Comparison of ENCODE assay signal across 17 cellular contexts in the genomic region with DNA sequence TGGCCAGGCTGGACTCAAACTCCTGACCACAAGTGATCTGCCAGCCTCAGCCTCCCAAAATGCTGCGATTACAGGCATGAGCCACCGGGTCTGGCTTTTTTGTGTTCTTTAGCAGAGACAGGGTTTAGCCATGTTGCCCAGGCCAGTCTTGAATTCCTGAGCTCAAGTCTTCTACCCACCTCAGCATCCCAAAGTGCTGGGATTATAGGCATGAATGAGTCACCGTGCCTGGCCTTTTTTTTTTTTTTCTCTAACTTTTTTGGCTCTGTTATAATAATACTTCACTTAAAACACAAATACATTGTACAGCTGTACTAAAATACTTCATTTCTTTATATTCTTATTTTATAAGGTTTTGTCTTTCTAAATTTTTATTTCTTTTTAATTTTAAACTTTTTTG.
DNase-seq lines count a peak whose midpoint lies in the region; FAIRE-seq and TF ChIP-seq lines count a peak whose summit lies in the region.
"Had no signal": no experiment of that assay in that cellular context is flagged by ENCODE, and none has a peak within 500 bp of the region (broad histone marks: within the 10 kb centered on the region; RNA-seq: fewer than 3 reads in every experiment).

No MANE protein-coding gene starts in this region.

- no peak overlapping the region for H3K4ac ChIP-seq in H1 (replicated peaks; ENCODE audit: insufficient read length, low read depth, low read length)

- H3K4me3 ChIP-seq in SJCRH30, result no peak overlapping the region
- H3K4me3 ChIP-seq in H1 (ENCODE audit: extremely low read depth in 1 of 4, insufficient read depth in 2 of 4, low read depth in 3 of 4, low read length in 4 of 4), result no peak overlapping the region
- no peak overlapping the region for H3K4me3 ChIP-seq in retinal pigment epithelial cell (ENCODE audit: low read length)
- H3K4me3 ChIP-seq: GM23338, HAP-1 had no signal

- H3K27me3 ChIP-seq in SJCRH30 (no peaks in the 10 kb centered on the region), H1 (replicated peaks in 1 of 4; ENCODE audit: control insufficient read depth in 3 of 4, extremely low read depth in 1 of 4, insufficient read depth in 3 of 4, low read length in 3 of 4) (no peaks in the 10 kb centered on the region)

- peaks cover 17% of the 10 kb centered on the region for H3K4me1 ChIP-seq in SJCRH30
- no peaks in the 10 kb centered on the region for H3K4me1 ChIP-seq in H1 (replicated peaks in 1 of 4; ENCODE audit: control insufficient read depth in 3 of 4, insufficient read depth in 4 of 4, low read length in 3 of 4)

- no peaks in the 10 kb centered on the region for H4K20me1 ChIP-seq in H1 (replicated peaks in 1 of 2; ENCODE audit: control insufficient read depth in 1 of 2, insufficient read depth in 2 of 2, low read length in 2 of 2)

- no peak for FAIRE-seq in H1 (lab: Jason Lieb, UNC)
- FAIRE-seq: D721Med, GM18507, HepG2, HTR-8/SVneo had no signal

- no peaks in the 10 kb centered on the region; the same call in none of the 2 replicates for H3K9me3 ChIP-seq in SJCRH30 (replicated peaks)
- no peaks in the 10 kb centered on the region for H3K9me3 ChIP-seq in H1 (ENCODE audit: insufficient read depth in 2 of 2, low read depth in 1 of 2, low read length in 1 of 2)
- H3K9me3 ChIP-seq: HAP-1 had no signal

- H2AFZ ChIP-seq in H1 (ENCODE audit: low read length), result no peak overlapping the region
- H2AFZ ChIP-seq: GM23338 had no signal

- H3K14ac ChIP-seq in H1 (ENCODE audit: insufficient read length), result no peak overlapping the region

- H4K91ac ChIP-seq in H1 (replicated peaks; ENCODE audit: insufficient read length, low read length), result no peak overlapping the region

- no peak for TF ChIP-seq EP300 in H1 (IDR thresholded peaks at IDR 0.05; ENCODE audit: borderline replicate concordance in 1 of 2, low read depth in 2 of 2, low read length in 2 of 2)

- H3K23ac ChIP-seq in H1 (ENCODE audit: insufficient read length), result no peak overlapping the region

- no peak overlapping the region for H3K56ac ChIP-seq in H1 (replicated peaks; ENCODE audit: insufficient read length, low read depth, low read length)

- no peaks in the 10 kb centered on the region for H3K36me3 ChIP-seq in SJCRH30
- H3K36me3 ChIP-seq in H1 (ENCODE audit: control insufficient read depth in 2 of 4, insufficient read depth in 4 of 4, low read length in 3 of 4), result no peaks in the 10 kb centered on the region
- H3K36me3 ChIP-seq: HAP-1 had no signal

- 0 out of 2 replicates have a peak overlapping the region, but pooled peaks have one; percentile 10 for H2BK12ac ChIP-seq in H1 (ENCODE audit: low read depth, low read length)

- H3K9ac ChIP-seq in H1 (replicated peaks in 1 of 4; ENCODE audit: extremely low read depth in 1 of 4, low read depth in 3 of 4, low read length in 3 of 4), result no peak overlapping the region
- H3K9ac ChIP-seq: KMS-11 had no signal

- WGBS in H1 (ENCODE audit: extremely low coverage in 1 of 2, insufficient coverage in 1 of 2, insufficient read length in 1 of 2, insufficient replicate concordance in 2 of 2, low coverage in 1 of 2, low lambda C conversion rate in 2 of 2, missing lambda C conversion rate in 1 of 2), 2 experiments, result 91% methylated on average over 3 of the region's 3 CpGs; no CpG with 5 or more reads in 1 of the 2 experiments

- no peak overlapping the region for H3K4me2 ChIP-seq in H1 (ENCODE audit: insufficient read depth in 1 of 2, low read depth in 2 of 2, low read length in 2 of 2)
- H3K4me2 ChIP-seq: GM23338, KMS-11 had no signal

- H3K79me2 ChIP-seq in H1 (ENCODE audit: control insufficient read depth in 1 of 2, insufficient read depth in 2 of 2, low read length in 2 of 2), result no peaks in the 10 kb centered on the region

- no peaks in the 10 kb centered on the region for H3K23me2 ChIP-seq in H1 (ENCODE audit: low read depth, low read length)

- H3K27ac ChIP-seq in SJCRH30 (no peak overlapping the region), H1 (ENCODE audit: low read depth, low read length) (no peak overlapping the region)
- H3K27ac ChIP-seq: KMS-11 had no signal

- TF ChIP-seq POLR2A in H1 (IDR thresholded peaks at IDR 0.05; ENCODE audit: control extremely low read depth in 1 of 2, low read depth in 2 of 2, low read length in 2 of 2), result no peak

- no peak overlapping the region for H2BK5ac ChIP-seq in H1 (ENCODE audit: low read depth, low read length)

- DNase-seq in HS-27A (ENCODE audit: low read depth) (peak; percentile 12), SJCRH30 (peak; percentile 5 to 27), H1 (ENCODE audit: low read depth in 1 of 2, low spot score in 2 of 2) (no peak), retinal pigment epithelial cell (ENCODE audit: low read depth) (peak; percentile 12), GM13977 (ENCODE audit: low spot score) (no peak), NCI-H82 (lab: John Stamatoyannopoulos, UW) (no peak), DMS153 (lab: John Stamatoyannopoulos, UW) (no peak)
- DNase-seq: CD8-positive, alpha-beta T cell; COR-L47; DND-41 had no signal

- H3K79me1 ChIP-seq in H1 (ENCODE audit: low read depth, low read length), result no peaks in the 10 kb centered on the region

- no peak overlapping the region for H2BK120ac ChIP-seq in H1 (replicated peaks; ENCODE audit: low read depth, low read length)

- no peak overlapping the region for H4K5ac ChIP-seq in H1 (ENCODE audit: insufficient read length, low read depth, low read length)

- no peak overlapping the region for H2BK20ac ChIP-seq in H1 (ENCODE audit: low read length)

- in situ Hi-C loops in GM13977 (cut with MboI; ENCODE audit: low pct_unique_long_range_greater_than_20kb, low sequenced_read_pairs, unreplicated experiment), result no loop called here

- TF ChIP-seq CTCF in H1 (IDR thresholded peaks at IDR 0.05; ENCODE audit: control extremely low read depth in 1 of 3, insufficient read depth in 1 of 3, low read depth in 1 of 3, low read length in 3 of 3) (no peak), retinal pigment epithelial cell (conservative IDR thresholded peaks at IDR 0.05; ENCODE audit: low read depth, low read length) (no peak), GM13977 (IDR thresholded peaks at IDR 0.05; ENCODE audit: extremely low read depth, insufficient read depth, missing control alignments) (no peak)

- POLR2A ChIA-PET in H1 (lab: Charles Lee; ENCODE audit: partially characterized antibody), result no interaction called here

- no peak overlapping the region for H3K18ac ChIP-seq in H1 (ENCODE audit: extremely low read depth, low read length)

- no peak for TF ChIP-seq RAD21 in H1 (IDR thresholded peaks at IDR 0.05 in 1 of 2, conservative IDR thresholded peaks at IDR 0.05 in 1 of 2; ENCODE audit: low read depth in 2 of 2, low read length in 2 of 2)

- H4K8ac ChIP-seq in H1 (ENCODE audit: extremely low read depth, insufficient read depth, low read length), result no peak overlapping the region

- H2AK5ac ChIP-seq in H1 (ENCODE audit: low read depth, low read length), result no peak overlapping the region

- CTCF ChIA-PET in H1 (lab: Charles Lee; ENCODE audit: partially characterized antibody), result interaction anchor here (0.6 to 1.4 kb wide), 2 partner anchors 11 to 22 kb away, joined by 4 to 5 read pairs; no protein-coding TSS in a partner anchor

- no peak overlapping the region for H2BK15ac ChIP-seq in H1 (ENCODE audit: low read length)

TF ChIP-seq in H1, 55 proteins besides CTCF, POLR2A, EP300 and RAD21:
- no peak for TF ChIP-seq TBP (IDR thresholded peaks at IDR 0.05; ENCODE audit: low read depth, low read length)
- TF ChIP-seq SRF (IDR thresholded peaks at IDR 0.05; ENCODE audit: low read depth, low read length), result no peak
- no peak for TF ChIP-seq FOSL1 (IDR thresholded peaks at IDR 0.05; ENCODE audit: insufficient read depth, low read depth, low read length)
- TF ChIP-seq RFX5 (IDR thresholded peaks at IDR 0.05; ENCODE audit: borderline replicate concordance, low read depth, low read length), result no peak
- TF ChIP-seq CBX8 (IDR thresholded peaks at IDR 0.05; ENCODE audit: borderline replicate concordance, low read depth, low read length), result no peak
- TF ChIP-seq SUZ12 (IDR thresholded peaks at IDR 0.05; ENCODE audit: low read length), result no peak
- TF ChIP-seq E2F6 (IDR thresholded peaks at IDR 0.05), result no peak
- TF ChIP-seq RBBP5 (IDR thresholded peaks at IDR 0.05; ENCODE audit: borderline replicate concordance, low read depth, low read length), result no peak

Comparison
In these comparisons a context has a peak if more than half of its experiments do, and no peak if none do; other contexts are left out.
1. DNase-seq: peak in HS-27A (single experiment), SJCRH30 (2 of 2) and retinal pigment epithelial cell (single experiment); none in H1 (0 of 2), GM13977 (single experiment), NCI-H82 (single experiment) and DMS153 (single experiment).